21 cellular contexts compared by ENCODE assay signal in the genomic region with DNA sequence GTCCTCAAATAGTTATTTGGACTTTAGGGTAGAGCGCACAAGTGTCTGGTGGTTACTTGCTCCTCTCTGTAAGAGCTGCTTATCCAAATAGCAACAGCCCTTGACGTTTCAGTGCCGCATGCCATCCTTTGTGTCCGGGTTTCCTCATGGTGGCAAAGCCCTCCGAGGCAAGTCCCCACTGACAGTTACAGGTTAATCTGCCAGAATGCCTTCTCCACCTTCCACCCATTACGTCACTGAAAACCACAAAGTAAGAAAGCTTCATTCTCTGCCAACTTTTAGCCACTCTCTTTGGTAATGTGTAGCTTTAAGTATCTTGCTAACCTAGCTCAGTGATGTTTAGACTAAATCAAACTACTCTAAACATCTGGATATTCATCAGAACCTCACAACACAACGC.
A peak's percentile ranks its signal among the peaks of the same experiment; 100 is the strongest.
DNase-seq lines count a peak whose midpoint lies in the region; ATAC-seq and TF ChIP-seq lines count a peak whose summit lies in the region.
"Had no signal": no experiment of that assay in that cellular context is flagged by ENCODE, and none has a peak within 500 bp of the region (broad histone marks: within the 10 kb centered on the region; RNA-seq: fewer than 3 reads in every experiment).

No MANE protein-coding gene starts in this region.

- peak overlapping the region; percentile 51 for H3K27ac Mint-ChIP-seq in neural crest cell (ENCODE audit: unreplicated experiment)
- H3K27ac Mint-ChIP-seq: CD4-positive, alpha-beta T cell had no signal

- dilution Hi-C loops in mammary epithelial cell (cut with HindIII; ENCODE audit: low sequenced_read_pairs), result no loop called here

- in situ Hi-C loops in mammary epithelial cell (cut with MboI; ENCODE audit: low sequenced_read_pairs in 2 of 2), result no loop called here

- TF ChIP-seq CTCF in mammary epithelial cell (conservative IDR thresholded peaks at IDR 0.05 in 1 of 2, IDR thresholded peaks at IDR 0.05 in 1 of 2; ENCODE audit: extremely low read depth in 1 of 2, insufficient read depth in 1 of 2, low read depth in 1 of 2, low read length in 2 of 2), result no peak
- no peak for TF ChIP-seq CTCF in neural crest cell (conservative IDR thresholded peaks at IDR 0.05)

- no peak overlapping the region for H3K4me3 ChIP-seq in mammary epithelial cell (replicated peaks in 1 of 3; ENCODE audit: insufficient read depth in 1 of 3, low read depth in 2 of 3, low read length in 3 of 3)
- H3K4me3 ChIP-seq: GM12878, Peyer's patch had no signal

- H3K4me3 Mint-ChIP-seq in neural crest cell, result no peak overlapping the region
- H3K4me3 Mint-ChIP-seq: CD4-positive, alpha-beta T cell had no signal

- no peak for ATAC-seq in GM21423 (IDR thresholded peaks at IDR 0.05; ENCODE audit: unreplicated experiment)
- ATAC-seq: GM12878, HepG2 had no signal

- no peak overlapping the region for H3K4me2 ChIP-seq in mammary epithelial cell (ENCODE audit: insufficient read depth, low read depth, low read length)
- H3K4me2 ChIP-seq: KMS-11 had no signal

- DNase-seq in DMS79 treated with DMSO at 0.1 percent for 48 hours (lab: John Stamatoyannopoulos, UW) (peak; percentile 80), M059J (ENCODE audit: low read depth) (peak; percentile 22), mammary epithelial cell (peak; percentile 14), neural crest cell (ENCODE audit: low read depth, low spot score) (no peak), epidermal melanocyte (ENCODE audit: insufficient read length, low spot score) (no peak), NCI-H2081 treated with DMSO at 0.1 percent for 48 hours (lab: John Stamatoyannopoulos, UW) (no peak), cerebellar nuclear complex (lab: John Stamatoyannopoulos, UW) (no peak)
- DNase-seq: Caco-2; CD4-positive, alpha-beta T cell; GF-D8; GOT3; NCI-H1092; NCI-H1694; NCI-H510A; NCI-H748 treated with DMSO at 0.1 percent for 48 hours; NK-92 treated with Interleukin-12 subunit alpha and Interleukin-12 subunit beta, amount 100 ng/mL, for 24 hours; Peyer's patch had no signal

- no peaks in the 10 kb centered on the region for H3K27me3 ChIP-seq in mammary epithelial cell (ENCODE audit: insufficient read depth, low read length)
- H3K27me3 ChIP-seq: Peyer's patch had no signal

- no peaks in the 10 kb centered on the region for H3K9me3 ChIP-seq in mammary epithelial cell (replicated peaks; ENCODE audit: insufficient read depth, low read length)
- H3K9me3 ChIP-seq: Caco-2, Peyer's patch had no signal

- intact Hi-C loops in mammary epithelial cell (cut with micrococcal nuclease), result no loop called here

- WGBS in mammary epithelial cell (ENCODE audit: low coverage, missing lambda C conversion rate), result 41% methylated on average over 7 of the region's 7 CpGs

- H3K4me1 ChIP-seq in mammary epithelial cell (ENCODE audit: insufficient read depth, low read length), result no peaks in the 10 kb centered on the region
- H3K4me1 ChIP-seq: Caco-2, Peyer's patch had no signal

- peaks cover 5% of the 10 kb centered on the region for H3K4me1 Mint-ChIP-seq in neural crest cell

- H3K36me3 Mint-ChIP-seq in neural crest cell (ENCODE audit: low read depth), result peaks cover 17% of the 10 kb centered on the region

- H3K9ac ChIP-seq in mammary epithelial cell (ENCODE audit: insufficient read depth, low read length), result no peak overlapping the region
- H3K9ac ChIP-seq: KMS-11 had no signal

- H3K36me3 ChIP-seq in mammary epithelial cell (ENCODE audit: insufficient read depth, low read length), result peaks cover 5% of the 10 kb centered on the region

- H3K27me3 Mint-ChIP-seq in neural crest cell (ENCODE audit: low read depth), result no peaks in the 10 kb centered on the region
- H3K27me3 Mint-ChIP-seq: CD4-positive, alpha-beta T cell had no signal

- no peaks in the 10 kb centered on the region for H3K79me2 ChIP-seq in mammary epithelial cell (ENCODE audit: insufficient read depth, low read length)

- no TSS peak for BruUV-seq in mammary epithelial cell (replicated peaks; lab: Mats Ljungman, UMichigan)

- no peak overlapping the region for H2AFZ ChIP-seq in mammary epithelial cell (ENCODE audit: low read depth, low read length)

- no peaks in the 10 kb centered on the region for H3K9me3 Mint-ChIP-seq in neural crest cell
- H3K9me3 Mint-ChIP-seq: CD4-positive, alpha-beta T cell had no signal

- CTCF ChIA-PET in mammary epithelial cell (lab: Charles Lee; ENCODE audit: low non-redundant PET), result no interaction called here

- no peak overlapping the region for H3K27ac ChIP-seq in mammary epithelial cell (ENCODE audit: insufficient read depth, low read depth, low read length)
- H3K27ac ChIP-seq: KMS-11, Peyer's patch had no signal

- H4K20me1 ChIP-seq in mammary epithelial cell (ENCODE audit: insufficient read depth, low read length), result no peaks in the 10 kb centered on the region

Comparison
In these comparisons a context has a peak if more than half of its experiments do, and no peak if none do; other contexts are left out.
1. DNase-seq: peak in DMS79 treated with DMSO at 0.1 percent for 48 hours (single experiment), M059J (single experiment) and mammary epithelial cell (single experiment); none in neural crest cell (single experiment), epidermal melanocyte (single experiment), NCI-H2081 treated with DMSO at 0.1 percent for 48 hours (single experiment) and cerebellar nuclear complex (0 of 2).